In genomic region chr17:78185981-78186688, GRCh38 we compare ENCODE assay signal across 6 cellular contexts. TPM values are rescaled to one million over a fixed set of nuclear protein-coding genes. Genes with fewer than 3 reads are reported as not detected.
DNase-seq lines count a peak whose midpoint lies in the region; ATAC-seq lines count a peak whose summit lies in the region.

No MANE protein-coding gene starts in this region.

- H3K4me3 ChIP-seq in duodenal mucosa (ENCODE audit: low read depth in 1 of 2, low read length in 2 of 2) (peak overlapping the region; percentile 24 to 53), skeletal muscle tissue (ENCODE audit: low read length in 3 of 3) (peak overlapping the region; percentile 29 to 79 (median 69))

- H3K9me3 ChIP-seq in duodenal mucosa (ENCODE audit: control insufficient read depth in 1 of 2, low read length in 2 of 2) (no peaks in the 10 kb centered on the region), skeletal muscle tissue (ENCODE audit: control insufficient read depth in 3 of 3, low read length in 3 of 3) (no peaks in the 10 kb centered on the region)

- no peak for ATAC-seq in HG03097 (IDR thresholded peaks at IDR 0.05; ENCODE audit: low FRiP score, unreplicated experiment)
- no peak for ATAC-seq in GM18868 (IDR thresholded peaks at IDR 0.05; ENCODE audit: unreplicated experiment)

- H3K4me1 ChIP-seq in duodenal mucosa (ENCODE audit: control insufficient read depth in 1 of 2, insufficient read depth in 2 of 2, low read length in 2 of 2) (peaks cover 5 to 29% of the 10 kb centered on the region in 2 donors), skeletal muscle tissue (ENCODE audit: control insufficient read depth in 3 of 3, insufficient read depth in 3 of 3, low read length in 3 of 3) (peaks cover 9 to 17% (median 10%) of the 10 kb centered on the region in 3 donors)

- H3K27me3 ChIP-seq in duodenal mucosa (ENCODE audit: control insufficient read depth in 1 of 2, insufficient read depth in 2 of 2, low read length in 2 of 2) (no peaks in the 10 kb centered on the region), skeletal muscle tissue (ENCODE audit: control insufficient read depth in 3 of 3, insufficient read depth in 3 of 3, low read length in 3 of 3) (no peaks in the 10 kb centered on the region)

- H3K9ac ChIP-seq in duodenal mucosa (ENCODE audit: low read depth in 1 of 2, low read length in 2 of 2) (peak overlapping the region; percentile 2 to 39), skeletal muscle tissue (ENCODE audit: low read depth in 1 of 3, low read length in 3 of 3) (peak overlapping the region in 1 of 3 donors; percentile 25)

- H3K27ac ChIP-seq in duodenal mucosa (ENCODE audit: low read depth, low read length) (no peak overlapping the region), skeletal muscle tissue (ENCODE audit: low read depth, low read length) (no peak overlapping the region)

- DNase-seq in CD1c-positive myeloid dendritic cell (ENCODE audit: extremely low spot score) (peak; percentile 76), MV-4-11 (lab: John Stamatoyannopoulos, UW) (peak; percentile 56)

- peaks cover 0 to 5% of the 10 kb centered on the region in 2 donors for H3K36me3 ChIP-seq in duodenal mucosa (ENCODE audit: control insufficient read depth in 1 of 2, insufficient read depth in 2 of 2, low read length in 2 of 2)
- peaks cover 0 to 4% (median 3%) of the 10 kb centered on the region in 3 donors for H3K36me3 ChIP-seq in skeletal muscle tissue (ENCODE audit: control insufficient read depth in 3 of 3, insufficient read depth in 3 of 3, low read length in 3 of 3)

RNA-seq across cellular contexts. Expression of gene TK1, which starts 0.7 kb away (rescaled TPM):
- total RNA-seq in skeletal muscle tissue: 12.0 TPM

RNA-seq across cellular contexts. Expression of gene AFMID, which starts 1.0 kb away (rescaled TPM):
- 23.0 TPM for total RNA-seq in skeletal muscle tissue

RNA-seq across cellular contexts. Expression of gene SYNGR2, which starts 17.8 kb away (rescaled TPM):
- total RNA-seq in skeletal muscle tissue: 34.4 TPM

RNA-seq across cellular contexts. Expression of gene BIRC5, which starts 27.9 kb away (rescaled TPM):
- total RNA-seq in skeletal muscle tissue: 11.0 TPM

RNA-seq across cellular contexts. Expression of gene C17orf99, which starts 40.0 kb away (rescaled TPM):
- 0.52 TPM for total RNA-seq in skeletal muscle tissue
